ENCODE assay signal across 8 cellular contexts in genomic region chr19:35141627-35142401, GRCh38. TPM values are rescaled to one million over a fixed set of nuclear protein-coding genes. Genes with fewer than 3 reads are reported as not detected.
DNase-seq lines count a peak whose midpoint lies in the region; ATAC-seq and TF ChIP-seq lines count a peak whose summit lies in the region.

No MANE protein-coding gene starts in this region.

- no peak overlapping the region for H3K27ac ChIP-seq in RWPE2 (ENCODE audit: poor library complexity, severe bottlenecking)
- peak overlapping the region in 3 of 4 donors; percentile 31 to 69 (median 40) for H3K27ac ChIP-seq in gastroesophageal sphincter

- peak; percentile 44 for DNase-seq in activated CD4-positive, alpha-beta T cell treated with anti-CD3 and anti-CD28 coated beads for 36 hours
- no peak for DNase-seq in activated CD4-positive, alpha-beta T cell treated with anti-CD3 and anti-CD28 coated beads for 1 hour
- no peak for DNase-seq in RWPE2 (ENCODE audit: low spot score)
- DNase-seq in superior temporal gyrus (ENCODE audit: extremely low spot score), result peak; percentile 71
- DNase-seq in T1000 (lab: John Stamatoyannopoulos, UW), result no peak

- H3K36me3 ChIP-seq in RWPE2 (ENCODE audit: low read depth) (no peaks in the 10 kb centered on the region), gastroesophageal sphincter (peaks cover 0 to 3% of the 10 kb centered on the region in 2 donors)

- peak; percentile 61 for TF ChIP-seq CTCF in RWPE2 (IDR thresholded peaks at IDR 0.05; ENCODE audit: poor library complexity, severe bottlenecking)
- TF ChIP-seq CTCF in gastroesophageal sphincter (IDR thresholded peaks at IDR 0.05), result peak in 1 of 4 experiments; percentile 0

- no peak for TF ChIP-seq POLR2A in gastroesophageal sphincter (IDR thresholded peaks at IDR 0.05)

- CTCF ChIA-PET in activated CD4-positive, alpha-beta T cell treated with anti-CD3 and anti-CD28 coated beads for 36 hours (lab: Charles Lee), result interaction anchor here (0.6 to 3.5 kb wide), 30 partner anchors 8 to 910 kb away, joined by 3 to 47 read pairs (median 4); partner anchors contain the start of genes COX6B1, FAM187B, FXYD3 and FXYD5

- H3K9me3 ChIP-seq in RWPE2 (ENCODE audit: severe bottlenecking) (no peaks in the 10 kb centered on the region), gastroesophageal sphincter (no peaks in the 10 kb centered on the region)

- H3K4me3 ChIP-seq in RWPE2 (ENCODE audit: severe bottlenecking), result no peak overlapping the region
- peak overlapping the region in 1 of 2 donors; percentile 38 for H3K4me3 ChIP-seq in gastroesophageal sphincter

- H3K4me1 ChIP-seq in RWPE2 (ENCODE audit: insufficient read depth, poor library complexity, severe bottlenecking) (peaks cover 4% of the 10 kb centered on the region), gastroesophageal sphincter (peaks cover 0 to 68% (median 21%) of the 10 kb centered on the region in 3 donors)

- peaks cover 8% of the 10 kb centered on the region for H3K27me3 Mint-ChIP-seq in activated CD4-positive, alpha-beta T cell treated with anti-CD3 and anti-CD28 coated beads for 36 hours

- peak overlapping the region; percentile 75 for H3K4me3 Mint-ChIP-seq in activated CD4-positive, alpha-beta T cell treated with anti-CD3 and anti-CD28 coated beads for 36 hours

- peak; percentile 6 for ATAC-seq in activated CD4-positive, alpha-beta T cell treated with anti-CD3 and anti-CD28 coated beads for 36 hours
- ATAC-seq in RWPE2 (ENCODE audit: low read depth), result no peak; the same call in 2 of the 3 replicates
- no peak for ATAC-seq in gastroesophageal sphincter
- no peak for ATAC-seq in HG02938 (IDR thresholded peaks at IDR 0.05; ENCODE audit: unreplicated experiment)
- ATAC-seq in HG03469 (IDR thresholded peaks at IDR 0.05; ENCODE audit: unreplicated experiment), result no peak

- WGBS in gastroesophageal sphincter (ENCODE audit: low coverage in 1 of 2), 2 donors, result 22 to 35% methylated on average over 7 to 10 of the region's 23 CpGs

- POLR2A ChIA-PET in activated CD4-positive, alpha-beta T cell treated with anti-CD3 and anti-CD28 coated beads for 36 hours (lab: Charles Lee), result interaction anchor here (0.6 to 1.1 kb wide), 2 partner anchors 12 to 363 kb away, joined by 3 to 5 read pairs; no protein-coding TSS in a partner anchor

- H3K36me3 Mint-ChIP-seq in activated CD4-positive, alpha-beta T cell treated with anti-CD3 and anti-CD28 coated beads for 36 hours (ENCODE audit: low read depth), result no peaks in the 10 kb centered on the region

- intact Hi-C loops in activated CD4-positive, alpha-beta T cell treated with anti-CD3 and anti-CD28 coated beads for 36 hours (cut with DNase I, micrococcal nuclease), result loop anchor here (1.0 to 10.0 kb wide), 12 partner anchors 12 to 603 kb away; partner anchors contain the start of genes FFAR1 (in 1 of the 2), FXYD5 (in 1 of the 2), IGFLR1 (in 1 of the 2) and LIN37 (in 1 of the 2)

- H3K9me3 Mint-ChIP-seq in activated CD4-positive, alpha-beta T cell treated with anti-CD3 and anti-CD28 coated beads for 36 hours (ENCODE audit: low read depth), result no peaks in the 10 kb centered on the region

- H3K4me1 Mint-ChIP-seq in activated CD4-positive, alpha-beta T cell treated with anti-CD3 and anti-CD28 coated beads for 36 hours, result peaks cover 31% of the 10 kb centered on the region

- H3K27ac Mint-ChIP-seq in activated CD4-positive, alpha-beta T cell treated with anti-CD3 and anti-CD28 coated beads for 36 hours, result peak overlapping the region; percentile 65

- H3K27me3 ChIP-seq in RWPE2 (ENCODE audit: insufficient read depth, poor library complexity, severe bottlenecking) (peaks cover 26% of the 10 kb centered on the region), gastroesophageal sphincter (peaks cover 44% of the 10 kb centered on the region)

- no peak for TF ChIP-seq EP300 in gastroesophageal sphincter (IDR thresholded peaks at IDR 0.05)

RNA-seq across cellular contexts. Expression of gene FXYD7, which starts 1.2 kb away (rescaled TPM):
- total RNA-seq in activated CD4-positive, alpha-beta T cell treated with anti-CD3 and anti-CD28 coated beads for 36 hours, result under 1 TPM; 0.41 to 0.46 TPM
- total RNA-seq in gastroesophageal sphincter, result not detected

RNA-seq across cellular contexts. Expression of gene FXYD1, which starts 3.2 kb away (rescaled TPM):
- total RNA-seq in activated CD4-positive, alpha-beta T cell treated with anti-CD3 and anti-CD28 coated beads for 36 hours, result 1 to 10 TPM; 1.9 to 2.4 TPM
- total RNA-seq in gastroesophageal sphincter, result 100 to 1,000 TPM in 1 of 4 donors, 10 to 100 TPM in 3; 42.8 to 140 (median 52.7) TPM

RNA-seq across cellular contexts. Expression of gene LGI4, which starts 7.0 kb away (rescaled TPM):
- total RNA-seq in activated CD4-positive, alpha-beta T cell treated with anti-CD3 and anti-CD28 coated beads for 36 hours, result under 1 TPM; 0.66 to 0.67 TPM
- total RNA-seq in gastroesophageal sphincter, result 10 to 100 TPM; 24.8 to 47.9 (median 36.2) TPM

RNA-seq across cellular contexts. Expression of gene FXYD5, which starts 12.7 kb away (rescaled TPM):
- 100 to 1,000 TPM; 261 to 358 TPM for total RNA-seq in activated CD4-positive, alpha-beta T cell treated with anti-CD3 and anti-CD28 coated beads for 36 hours
- 10 to 100 TPM; 18.8 to 42.5 (median 33.0) TPM for total RNA-seq in gastroesophageal sphincter

RNA-seq across cellular contexts. Expression of gene FXYD3, which starts 26.2 kb away (rescaled TPM):
- not detected for total RNA-seq in activated CD4-positive, alpha-beta T cell treated with anti-CD3 and anti-CD28 coated beads for 36 hours
- 10 to 100 TPM in 1 of 4 donors, 1 to 10 TPM in 3; 1.2 to 38.8 (median 4.2) TPM for total RNA-seq in gastroesophageal sphincter

Comparison
In these comparisons a context has a peak if more than half of its experiments do, and no peak if none do; other contexts are left out.
1. DNase-seq: peak in activated CD4-positive, alpha-beta T cell treated with anti-CD3 and anti-CD28 coated beads for 36 hours (single experiment) and superior temporal gyrus (single experiment); none in activated CD4-positive, alpha-beta T cell treated with anti-CD3 and anti-CD28 coated beads for 1 hour (single experiment), RWPE2 (single experiment) and T1000 (single experiment).
2. RNA of gene FXYD1, which starts 3.2 kb away (total RNA-seq): 42.8 to 140 TPM in gastroesophageal sphincter; 1.9 to 2.4 TPM in activated CD4-positive, alpha-beta T cell treated with anti-CD3 and anti-CD28 coated beads for 36 hours; every median in the first group is over 10 times any median in the second.
3. RNA of gene LGI4, which starts 7.0 kb away (total RNA-seq): 24.8 to 47.9 TPM in gastroesophageal sphincter; 0.66 to 0.67 TPM in activated CD4-positive, alpha-beta T cell treated with anti-CD3 and anti-CD28 coated beads for 36 hours; every median in the first group is over 10 times any median in the second.